Comparison of ENCODE assay signal across 23 cellular contexts in the genomic region with DNA sequence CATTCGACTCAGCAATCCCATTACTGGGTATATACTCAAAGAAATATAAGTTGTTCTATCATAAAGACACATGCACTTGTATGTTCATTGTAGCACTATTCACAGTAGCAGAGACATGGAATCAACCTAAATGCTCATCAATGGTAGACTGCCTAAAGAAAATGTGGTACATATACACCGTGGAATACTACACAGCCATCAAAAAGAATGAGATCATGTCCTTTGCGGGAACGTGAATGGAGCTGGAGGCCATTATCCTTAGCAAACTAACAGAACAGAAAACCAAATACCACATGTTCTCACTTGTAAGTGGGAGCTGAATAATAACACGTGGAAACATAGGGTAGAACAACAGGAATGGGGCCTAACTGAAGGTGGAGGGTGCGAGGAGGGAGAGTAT.
"Had no signal": no experiment of that assay in that cellular context is flagged by ENCODE, and none has a peak within 500 bp of the region (broad histone marks: within the 10 kb centered on the region; RNA-seq: fewer than 3 reads in every experiment).

No MANE protein-coding gene starts in this region.

- H3K9me3 ChIP-seq: breast epithelium, colonic mucosa, lower lobe of right lung, thyroid gland had no signal

- H3K4me3 ChIP-seq: breast epithelium, colonic mucosa, dorsolateral prefrontal cortex, lower lobe of right lung, neural progenitor cell, thyroid gland had no signal

- ATAC-seq: activated naive CD4-positive, alpha-beta T cell treated with anti-CD3 and anti-CD28 coated beads, Interleukin-2, amount 50 U/mL, for 72 hours; activated T-cell treated with anti-CD3 and anti-CD28 coated beads, Interleukin-2, amount 50 U/mL, for 72 hours; effector memory CD8-positive, alpha-beta T cell; esophagus mucosa; lower lobe of right lung; naive thymus-derived CD8-positive, alpha-beta T cell; sciatic nerve had no signal

- H3K27me3 Mint-ChIP-seq: effector memory CD8-positive, alpha-beta T cell; naive thymus-derived CD8-positive, alpha-beta T cell had no signal

- H3K36me3 ChIP-seq: breast epithelium, colonic mucosa, lower lobe of right lung, neural progenitor cell, thyroid gland had no signal

- H3K9me3 Mint-ChIP-seq: activated T-cell treated with anti-CD3 and anti-CD28 coated beads, Interleukin-2, amount 50 U/mL, for 72 hours; effector memory CD8-positive, alpha-beta T cell; naive thymus-derived CD8-positive, alpha-beta T cell had no signal

- H3K4me3 Mint-ChIP-seq: activated T-cell treated with anti-CD3 and anti-CD28 coated beads, Interleukin-2, amount 50 U/mL, for 72 hours; effector memory CD8-positive, alpha-beta T cell; neural progenitor cell had no signal

- DNase-seq: activated CD4-positive, alpha-beta T cell treated with anti-CD3 and anti-CD28 coated beads, Interleukin-2, amount 50 U/mL, for 48 hours; activated CD8-positive, alpha-beta memory T cell treated with anti-CD3 and anti-CD28 coated beads, Interleukin-2, amount 50 U/mL, for 48 hours; activated effector memory CD4-positive, alpha-beta T cell treated with anti-CD3 and anti-CD28 coated beads, Interleukin-2, amount 50 U/mL, for 16 hours; activated T-cell treated with anti-CD3 and anti-CD28 coated beads, Interleukin-2, amount 50 U/mL, for 72 hours; amniotic stem cell; dorsolateral prefrontal cortex; effector memory CD8-positive, alpha-beta T cell; foreskin melanocyte; lower lobe of right lung; naive thymus-derived CD8-positive, alpha-beta T cell; small intestine; stimulated activated CD4-positive, alpha-beta T cell treated with anti-CD3 and anti-CD28 coated beads, Interleukin-2, amount 100 ng/mL, for 24 hours; stimulated activated naive CD4-positive, alpha-beta T cell; substantia nigra; T-helper 1 cell; T-helper 9 cell; thyroid gland had no signal

- H3K27ac Mint-ChIP-seq: activated T-cell treated with anti-CD3 and anti-CD28 coated beads, Interleukin-2, amount 50 U/mL, for 72 hours; effector memory CD8-positive, alpha-beta T cell; neural progenitor cell had no signal

- H3K4me1 ChIP-seq: breast epithelium had no signal

- H3K27ac ChIP-seq: breast epithelium, colonic mucosa, dorsolateral prefrontal cortex, lower lobe of right lung, neural progenitor cell, thyroid gland had no signal
